In the genomic region with DNA sequence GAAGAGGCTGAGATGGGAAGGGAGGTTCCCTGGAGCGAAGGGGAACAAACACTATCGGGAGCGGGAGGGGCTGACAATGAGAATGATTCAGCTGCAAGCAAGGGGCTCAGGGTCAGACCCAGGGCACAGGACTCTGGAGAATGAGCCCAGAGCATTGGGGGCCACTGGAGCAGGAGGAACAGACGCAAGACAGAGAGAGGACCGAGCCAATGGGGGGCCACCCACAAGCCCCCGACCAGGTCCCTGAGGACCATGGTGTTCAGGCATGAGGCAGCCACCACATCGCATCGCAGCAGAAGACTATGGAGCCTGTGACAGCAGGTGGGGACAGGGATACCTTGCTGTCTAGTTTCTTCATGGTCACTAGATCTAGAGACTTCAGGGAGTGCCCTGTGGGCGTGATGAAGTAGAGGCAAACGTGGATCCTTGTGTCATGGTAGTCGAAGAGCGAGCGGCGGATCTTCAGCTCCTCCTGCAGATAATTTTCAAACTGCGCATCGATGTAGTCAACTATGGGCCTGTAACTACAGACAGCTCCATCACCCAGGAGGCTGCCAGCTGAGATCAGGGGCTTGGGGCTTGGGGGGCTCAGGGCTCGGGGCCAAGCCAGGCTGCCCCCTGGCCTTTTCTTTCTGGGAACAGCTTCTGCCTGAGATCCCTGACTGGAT, we compare ENCODE assay signal across 15 cellular contexts. TPM values are rescaled to one million over a fixed set of nuclear protein-coding genes. Genes with fewer than 3 reads are reported as not detected.
"Had no signal": no experiment of that assay in that cellular context is flagged by ENCODE, and none has a peak within 500 bp of the region (broad histone marks: within the 10 kb centered on the region; RNA-seq: fewer than 3 reads in every experiment).

No MANE protein-coding gene starts in this region.

- H3K4me3 ChIP-seq: coronary artery, lung, neural progenitor cell, pancreas, thyroid gland, uterus had no signal

- H3K4me3 Mint-ChIP-seq: activated naive CD4-positive, alpha-beta T cell treated with anti-CD3 and anti-CD28 coated beads, Interleukin-2, amount 50 U/mL, for 24 hours; neural progenitor cell had no signal

- H3K36me3 Mint-ChIP-seq: activated naive CD4-positive, alpha-beta T cell treated with anti-CD3 and anti-CD28 coated beads, Interleukin-2, amount 50 U/mL, for 24 hours had no signal

- H3K27me3 Mint-ChIP-seq: activated naive CD4-positive, alpha-beta T cell treated with anti-CD3 and anti-CD28 coated beads, Interleukin-2, amount 50 U/mL, for 24 hours had no signal

- H3K36me3 ChIP-seq: neural progenitor cell, uterus had no signal

- H3K9me3 Mint-ChIP-seq: activated naive CD4-positive, alpha-beta T cell treated with anti-CD3 and anti-CD28 coated beads, Interleukin-2, amount 50 U/mL, for 24 hours; neural progenitor cell had no signal

- ATAC-seq: pancreas had no signal

- H3K27ac ChIP-seq: epithelial cell of prostate, neural progenitor cell, pancreas, thyroid gland, uterus had no signal

- H3K4me1 ChIP-seq: neural progenitor cell, pancreas, uterus had no signal

- H3K9me3 ChIP-seq: pancreas, thyroid gland, uterus had no signal

- H3K27me3 ChIP-seq: neural progenitor cell, pancreas, thyroid gland, uterus had no signal

- H3K4me1 Mint-ChIP-seq: activated naive CD4-positive, alpha-beta T cell treated with anti-CD3 and anti-CD28 coated beads, Interleukin-2, amount 50 U/mL, for 24 hours; neural progenitor cell had no signal

- H3K27ac Mint-ChIP-seq: activated naive CD4-positive, alpha-beta T cell treated with anti-CD3 and anti-CD28 coated beads, Interleukin-2, amount 50 U/mL, for 24 hours; neural progenitor cell had no signal

- DNase-seq: activated CD4-positive, alpha-beta T cell treated with anti-CD3 and anti-CD28 coated beads, Interleukin-2, amount 50 U/mL, for 1 hour; activated effector memory CD4-positive, alpha-beta T cell treated with anti-CD3 and anti-CD28 coated beads, Interleukin-2, amount 50 U/mL, for 16 hours; activated T-cell treated with anti-CD3 and anti-CD28 coated beads, Interleukin-2, amount 50 U/mL, for 1 hour; central memory CD4-positive, alpha-beta T cell; effector CD8-positive, alpha-beta T cell; stimulated activated CD4-positive, alpha-beta T cell treated with anti-CD3 and anti-CD28 coated beads, Interleukin-2, amount 100 ng/mL, for 24 hours; thyroid gland; uterus had no signal

RNA-seq across cellular contexts. Expression of gene CCNI2, which starts 16.3 kb away (rescaled TPM):
- total RNA-seq: fibroblast of lung, uterus had no signal
- polyA plus RNA-seq: fibroblast of lung had no signal
